Comparison of ENCODE assay signal across 8 cellular contexts in genomic region chr15:44535509-44536297, GRCh38. TPM values are rescaled to one million over a fixed set of nuclear protein-coding genes. Genes with fewer than 3 reads are reported as not detected.
A peak's percentile ranks its signal among the peaks of the same experiment; 100 is the strongest.
DNase-seq lines count a peak whose midpoint lies in the region; TF ChIP-seq lines count a peak whose summit lies in the region.

No MANE protein-coding gene starts in this region.

- DNase-seq in GM06990 (ENCODE audit: extremely low read depth, insufficient read length) (peak; percentile 11), LHCN-M2 (ENCODE audit: low read depth) (peak; percentile 11), glutamatergic neuron (peak; percentile 24), putamen (ENCODE audit: low spot score) (peak; percentile 18), NCI-H2227 treated with DMSO at 0.1 percent for 48 hours (lab: John Stamatoyannopoulos, UW) (no peak), NCI-H2196 treated with DMSO at 0.1 percent for 48 hours (lab: John Stamatoyannopoulos, UW; ENCODE audit: unreplicated experiment) (no peak), NCI-H2171 (lab: John Stamatoyannopoulos, UW) (no peak)
- peak; percentile 17 for DNase-seq in activated gamma-delta T cell treated with anti-CD3 and anti-CD28 coated beads, Interleukin-2, amount 50 U/mL, for 16 hours (ENCODE audit: low read depth)

- H3K4me1 Mint-ChIP-seq in glutamatergic neuron (ENCODE audit: low read depth, unreplicated experiment), result peaks cover 16% of the 10 kb centered on the region

- H3K27me3 ChIP-seq in GM06990 (replicated peaks; ENCODE audit: control insufficient read depth, insufficient read depth, low read length), result no peaks in the 10 kb centered on the region

- H3K36me3 Mint-ChIP-seq in glutamatergic neuron (ENCODE audit: unreplicated experiment), result no peaks in the 10 kb centered on the region

- peak overlapping the region; percentile 98 for H3K4me3 Mint-ChIP-seq in glutamatergic neuron (ENCODE audit: unreplicated experiment)

- H3K27me3 Mint-ChIP-seq in glutamatergic neuron (ENCODE audit: unreplicated experiment), result peaks cover 3% of the 10 kb centered on the region

- H3K9me3 Mint-ChIP-seq in glutamatergic neuron (ENCODE audit: unreplicated experiment), result no peaks in the 10 kb centered on the region

- no peak for TF ChIP-seq CTCF in GM06990 (IDR thresholded peaks at IDR 0.05; ENCODE audit: insufficient read depth, low read length, poor library complexity, severe bottlenecking)
- no peak for TF ChIP-seq CTCF in glutamatergic neuron (IDR thresholded peaks at IDR 0.05; ENCODE audit: partially characterized antibody, unreplicated experiment)

- peak overlapping the region; percentile 77 for H3K4me3 ChIP-seq in GM06990 (replicated peaks; ENCODE audit: low read depth, low read length)

- no peaks in the 10 kb centered on the region; the same call in 1 of the 2 replicates for H3K36me3 ChIP-seq in GM06990 (ENCODE audit: control insufficient read depth, insufficient read depth, low read length)

- H3K27ac Mint-ChIP-seq in glutamatergic neuron (ENCODE audit: unreplicated experiment), result peak overlapping the region; percentile 83

RNA-seq across cellular contexts. Expression of gene EIF3J, which starts 1.2 kb away (rescaled TPM):
- total RNA-seq in LHCN-M2 (2014; rRNA removed), result 28.3 and 35.0 TPM in 2 replicates
- 62.8 TPM for polyA plus RNA-seq in LHCN-M2 (2012)
- 59.5 TPM for total RNA-seq in glutamatergic neuron (ENCODE audit: unreplicated experiment)

Comparison
In these comparisons a context has a peak if more than half of its experiments do, and no peak if none do; other contexts are left out.
1. DNase-seq: peak in GM06990 (single experiment), LHCN-M2 (single experiment), activated gamma-delta T cell treated with anti-CD3 and anti-CD28 coated beads, Interleukin-2, amount 50 U/mL, for 16 hours (single experiment), glutamatergic neuron (single experiment) and putamen (single experiment); none in NCI-H2227 treated with DMSO at 0.1 percent for 48 hours (single experiment), NCI-H2196 treated with DMSO at 0.1 percent for 48 hours (single experiment) and NCI-H2171 (single experiment).